2 cellular contexts compared by ENCODE assay signal in genomic region chr21:43829161-43829560, GRCh38.
TF ChIP-seq lines count a peak whose summit lies in the region.

No MANE protein-coding gene starts in this region.

TF ChIP-seq in SK-N-SH, 30 proteins besides CTCF, POLR2A, EP300 and RAD21 (continued from another document):
- TF ChIP-seq POLR2AphosphoS5 (IDR thresholded peaks at IDR 0.05; ENCODE audit: low read depth, low read length) (no peak), RXRA (IDR thresholded peaks at IDR 0.05; ENCODE audit: borderline replicate concordance, low read depth) (no peak), IRF3 (IDR thresholded peaks at IDR 0.05; ENCODE audit: low read depth, low read length) (no peak), SMC3 (IDR thresholded peaks at IDR 0.05; ENCODE audit: low read depth, low read length) (no peak)
TF ChIP-seq in SK-N-SH: peak in this region for 0.

TF ChIP-seq in SK-N-SH treated with all-trans-retinoic acid at 6 μM for 48 hours, 23 proteins besides CTCF, POLR2A, EP300 and RAD21 (continued from another document):
- TF ChIP-seq CSRNP3 (CRISPR knock-in tag; IDR thresholded peaks at IDR 0.05) (no peak), TSHZ2 (CRISPR knock-in tag; IDR thresholded peaks at IDR 0.05) (no peak), RARB (CRISPR knock-in tag; IDR thresholded peaks at IDR 0.05) (no peak), OSR1 (CRISPR knock-in tag; IDR thresholded peaks at IDR 0.05) (no peak), CREB5 (CRISPR knock-in tag; IDR thresholded peaks at IDR 0.05; ENCODE audit: low read depth) (no peak), TCF4 (CRISPR knock-in tag; IDR thresholded peaks at IDR 0.05; ENCODE audit: borderline replicate concordance) (no peak), GLIS3 (CRISPR knock-in tag; IDR thresholded peaks at IDR 0.05) (no peak), ZNF8 (CRISPR knock-in tag; IDR thresholded peaks at IDR 0.05) (no peak), PPARA (CRISPR knock-in tag; IDR thresholded peaks at IDR 0.05; ENCODE audit: borderline replicate concordance) (no peak), TOX (CRISPR knock-in tag; IDR thresholded peaks at IDR 0.05; ENCODE audit: borderline replicate concordance) (no peak), PATZ1 (CRISPR knock-in tag; IDR thresholded peaks at IDR 0.05; ENCODE audit: borderline replicate concordance) (no peak), ZNF565 (CRISPR knock-in tag; conservative IDR thresholded peaks at IDR 0.05; ENCODE audit: low read depth) (no peak), ZFP30 (CRISPR knock-in tag; IDR thresholded peaks at IDR 0.05) (no peak), BACH2 (CRISPR knock-in tag; IDR thresholded peaks at IDR 0.05; ENCODE audit: borderline replicate concordance) (no peak), CSDC2 (CRISPR knock-in tag; IDR thresholded peaks at IDR 0.05) (no peak), ZNF70 (CRISPR knock-in tag; IDR thresholded peaks at IDR 0.05) (no peak)
